Comparison of ENCODE assay signal across 19 cellular contexts in genomic region chr10:57786331-57786730, GRCh38.
"Had no signal": no experiment of that assay in that cellular context is flagged by ENCODE, and none has a peak within 500 bp of the region (broad histone marks: within the 10 kb centered on the region; RNA-seq: fewer than 3 reads in every experiment).

No MANE protein-coding gene starts in this region.

- H3K27ac ChIP-seq: adrenal gland, coronary artery, heart right ventricle, sigmoid colon, thoracic aorta, WERI-Rb-1 had no signal

- H3K4me3 ChIP-seq: adrenal gland, coronary artery, heart right ventricle, sigmoid colon, thoracic aorta had no signal

- H3K36me3 ChIP-seq: adrenal gland, heart right ventricle, sigmoid colon, thoracic aorta, WERI-Rb-1 had no signal

- H3K27me3 ChIP-seq: adrenal gland, heart right ventricle, sigmoid colon had no signal

- H3K27me3 Mint-ChIP-seq: activated T-cell treated with anti-CD3 and anti-CD28 coated beads, Interleukin-2, amount 50 U/mL, for 24 hours; activated T-helper 17 cell treated with anti-CD3 and anti-CD28 coated beads, Interleukin-2, amount 50 U/mL, for 72 hours; memory B cell; natural killer cell treated with Interleukin-12 subunit alpha and Interleukin-12 subunit beta and Interleukin-15 and Interleukin-18, amount 100 ng/mL, for 72 hours; progenitor cell of endocrine pancreas had no signal

- H3K4me3 Mint-ChIP-seq: activated T-cell treated with anti-CD3 and anti-CD28 coated beads, Interleukin-2, amount 50 U/mL, for 24 hours; activated T-helper 17 cell treated with anti-CD3 and anti-CD28 coated beads, Interleukin-2, amount 50 U/mL, for 72 hours; memory B cell; natural killer cell treated with Interleukin-12 subunit alpha and Interleukin-12 subunit beta and Interleukin-15 and Interleukin-18, amount 100 ng/mL, for 72 hours had no signal

- H3K4me1 ChIP-seq: adrenal gland, heart right ventricle, sigmoid colon had no signal

- H3K9me3 ChIP-seq: adrenal gland, sigmoid colon, thoracic aorta had no signal

- ATAC-seq: activated naive CD4-positive, alpha-beta T cell treated with anti-CD3 and anti-CD28 coated beads, Interleukin-2, amount 50 U/mL, for 72 hours; activated T-helper 17 cell treated with anti-CD3 and anti-CD28 coated beads, Interleukin-2, amount 50 U/mL, for 72 hours; heart right ventricle; natural killer cell treated with Interleukin-12 subunit alpha and Interleukin-12 subunit beta and Interleukin-15 and Interleukin-18, amount 100 ng/mL, for 72 hours had no signal

- H3K36me3 Mint-ChIP-seq: activated naive CD4-positive, alpha-beta T cell treated with anti-CD3 and anti-CD28 coated beads, Interleukin-2, amount 50 U/mL, for 72 hours; memory B cell had no signal

- H3K4me1 Mint-ChIP-seq: activated T-helper 17 cell treated with anti-CD3 and anti-CD28 coated beads, Interleukin-2, amount 50 U/mL, for 72 hours; memory B cell had no signal

- H3K27ac Mint-ChIP-seq: activated naive CD4-positive, alpha-beta T cell treated with anti-CD3 and anti-CD28 coated beads, Interleukin-2, amount 50 U/mL, for 72 hours; activated T-cell treated with anti-CD3 and anti-CD28 coated beads, Interleukin-2, amount 50 U/mL, for 24 hours; activated T-helper 17 cell treated with anti-CD3 and anti-CD28 coated beads, Interleukin-2, amount 50 U/mL, for 72 hours; memory B cell; natural killer cell treated with Interleukin-12 subunit alpha and Interleukin-12 subunit beta and Interleukin-15 and Interleukin-18, amount 100 ng/mL, for 72 hours; progenitor cell of endocrine pancreas had no signal

- DNase-seq: activated CD4-positive, alpha-beta T cell treated with anti-CD3 and anti-CD28 coated beads for 1 hour; activated CD8-positive, alpha-beta memory T cell treated with anti-CD3 and anti-CD28 coated beads for 24 hours; activated CD8-positive, alpha-beta memory T cell treated with anti-CD3 and anti-CD28 coated beads, Interleukin-2, amount 50 U/mL, for 4 hours; activated T-cell treated with anti-CD3 and anti-CD28 coated beads, Interleukin-2, amount 50 U/mL, for 24 hours; adrenal gland; cerebellar nuclear complex; heart right ventricle; retina; sigmoid colon; stimulated activated CD4-positive, alpha-beta T cell treated with anti-CD3 and anti-CD28 coated beads, Interleukin-4, amount 100 ng/mL, for 1 hour; stimulated activated naive CD4-positive, alpha-beta T cell; WERI-Rb-1 had no signal
